8 cellular contexts compared by ENCODE assay signal in the genomic region with DNA sequence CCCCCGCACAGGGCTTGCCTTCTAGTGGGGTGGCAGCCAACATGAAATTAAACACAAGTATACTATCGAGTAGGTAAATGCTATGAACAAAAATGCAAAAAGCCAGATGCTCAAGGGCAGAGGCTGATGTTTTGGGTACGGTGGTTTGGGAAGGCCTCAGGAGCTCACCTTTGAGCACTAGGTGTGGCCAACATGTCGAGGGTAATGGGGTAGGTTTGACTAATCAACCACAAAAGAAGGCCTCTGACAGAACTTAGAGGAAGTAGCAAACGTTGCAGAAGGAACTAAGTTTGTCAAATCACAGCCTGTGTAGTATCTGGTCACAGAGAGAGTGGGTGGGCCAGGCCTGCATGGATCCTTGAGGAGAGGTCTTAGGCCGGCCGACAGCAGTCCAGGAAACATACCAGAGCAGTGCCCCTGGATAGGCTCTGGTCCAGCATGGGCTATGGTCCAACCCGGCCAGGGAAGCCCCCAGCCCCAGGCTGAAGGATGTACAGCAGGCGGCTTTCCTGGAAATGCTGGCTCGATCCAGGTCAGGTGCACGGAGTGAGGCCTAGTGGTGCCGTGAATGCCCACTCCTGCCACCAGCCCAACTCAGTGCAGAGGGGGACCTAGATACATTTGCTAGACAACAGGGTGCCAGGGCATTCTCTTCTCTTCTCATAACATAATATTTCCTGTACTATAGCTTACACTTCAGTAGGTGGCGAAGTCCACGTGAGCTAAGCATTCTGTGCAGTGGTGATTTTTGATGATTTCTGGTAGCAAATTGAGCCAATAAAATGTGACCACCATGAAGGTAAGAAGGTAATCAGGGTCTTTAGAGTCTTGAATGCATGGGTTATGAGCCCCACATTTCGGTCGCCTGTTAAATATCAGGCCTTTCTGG. TPM values are rescaled to one million over a fixed set of nuclear protein-coding genes. Genes with fewer than 3 reads are reported as not detected.
A peak's percentile ranks its signal among the peaks of the same experiment; 100 is the strongest.
DNase-seq lines count a peak whose midpoint lies in the region; ATAC-seq and TF ChIP-seq lines count a peak whose summit lies in the region.

No MANE protein-coding gene starts in this region.

- peak overlapping the region; percentile 47 for H3K4me2 ChIP-seq in osteoblast (ENCODE audit: insufficient read depth, low read length)

- peak overlapping the region; percentile 42 to 94 (median 58) for H3K27ac ChIP-seq in adrenal gland
- H3K27ac ChIP-seq in osteoblast (ENCODE audit: low read depth, low read length): peak overlapping the region; percentile 97

- peaks cover 16 to 46% of the 10 kb centered on the region in 2 donors for H3K4me1 ChIP-seq in adrenal gland (replicated peaks in 1 of 2)
- H3K4me1 ChIP-seq in osteoblast (ENCODE audit: insufficient read depth, low read length): peaks cover 55% of the 10 kb centered on the region

- no peak for TF ChIP-seq POLR2A in adrenal gland (IDR thresholded peaks at IDR 0.05)

- WGBS in adrenal gland, 4 donors: 75 to 79% (median 78%) methylated on average over 15 to 16 of the region's 16 CpGs

- intact Hi-C loops in adrenal gland (cut with DNase I): no loop called here

- DNase-seq in adrenal gland (peak in 1 of 7 donors; percentile 13), osteoblast (ENCODE audit: insufficient read length, low spot score, missing footprints) (no peak), KBM-7 (no peak), superior temporal gyrus (ENCODE audit: extremely low spot score) (no peak), NCI-H524 treated with DMSO at 0.1 percent for 48 hours (lab: John Stamatoyannopoulos, UW) (no peak), ACHN (no peak)

- TF ChIP-seq CTCF in adrenal gland (IDR thresholded peaks at IDR 0.05) (no peak), osteoblast (IDR thresholded peaks at IDR 0.05; ENCODE audit: extremely low read depth, low read depth, low read length) (no peak)

- ATAC-seq in GM19438 (IDR thresholded peaks at IDR 0.05; ENCODE audit: low read depth, unreplicated experiment): peak; percentile 76
- peak; percentile 92 for ATAC-seq in HG03442 (IDR thresholded peaks at IDR 0.05; ENCODE audit: unreplicated experiment)

- H2AFZ ChIP-seq in osteoblast (ENCODE audit: low read length): peak overlapping the region; percentile 61

- H3K27me3 ChIP-seq in adrenal gland (no peaks in the 10 kb centered on the region), osteoblast (ENCODE audit: insufficient read depth, low read length) (no peaks in the 10 kb centered on the region)

- no peaks in the 10 kb centered on the region for H3K79me2 ChIP-seq in osteoblast (ENCODE audit: insufficient read depth, low read length)

- no peaks in the 10 kb centered on the region for H4K20me1 ChIP-seq in osteoblast (ENCODE audit: insufficient read depth, low read length)

- H3K4me3 ChIP-seq in adrenal gland (no peak overlapping the region), osteoblast (ENCODE audit: insufficient read depth, low read length) (no peak overlapping the region)

- in situ Hi-C loops in KBM-7 (cut with MboI; ENCODE audit: low pct_unique_long_range_greater_than_20kb, low sequenced_read_pairs): no loop called here
- in situ Hi-C loops in ACHN (cut with HindIII; ENCODE audit: low pct_ligation_motif_present, low pct_unique_long_range_greater_than_20kb, low sequenced_read_pairs): no loop called here

- H3K9me3 ChIP-seq in adrenal gland (replicated peaks in 1 of 3): no peaks in the 10 kb centered on the region
- no peaks in the 10 kb centered on the region for H3K9me3 ChIP-seq in osteoblast (ENCODE audit: low read depth, low read length)

- H3K36me3 ChIP-seq in adrenal gland (replicated peaks in 1 of 2) (no peaks in the 10 kb centered on the region), osteoblast (ENCODE audit: insufficient read depth, low read length) (no peaks in the 10 kb centered on the region)

RNA-seq across cellular contexts. Expression of a gene that starts 56.3 kb away (rescaled TPM):
- 10 to 100 TPM; 22.5 to 83.0 (median 53.7) TPM for total RNA-seq in adrenal gland
- polyA plus RNA-seq in adrenal gland: 10 to 100 TPM in 1 of 3 donors, 1 to 10 TPM in 2; 4.3 to 16.1 (median 8.0) TPM
- not detected in 2 replicates for total RNA-seq in osteoblast

Comparison
In these comparisons a context has a peak if more than half of its experiments do, and no peak if none do; other contexts are left out.
1. RNA of a gene that starts 56.3 kb away (total RNA-seq): 22.5 to 83.0 TPM in adrenal gland; not detected in osteoblast; every median in the first group is over 10 times any median in the second.